ENCODE assay signal across 8 cellular contexts in the genomic region with DNA sequence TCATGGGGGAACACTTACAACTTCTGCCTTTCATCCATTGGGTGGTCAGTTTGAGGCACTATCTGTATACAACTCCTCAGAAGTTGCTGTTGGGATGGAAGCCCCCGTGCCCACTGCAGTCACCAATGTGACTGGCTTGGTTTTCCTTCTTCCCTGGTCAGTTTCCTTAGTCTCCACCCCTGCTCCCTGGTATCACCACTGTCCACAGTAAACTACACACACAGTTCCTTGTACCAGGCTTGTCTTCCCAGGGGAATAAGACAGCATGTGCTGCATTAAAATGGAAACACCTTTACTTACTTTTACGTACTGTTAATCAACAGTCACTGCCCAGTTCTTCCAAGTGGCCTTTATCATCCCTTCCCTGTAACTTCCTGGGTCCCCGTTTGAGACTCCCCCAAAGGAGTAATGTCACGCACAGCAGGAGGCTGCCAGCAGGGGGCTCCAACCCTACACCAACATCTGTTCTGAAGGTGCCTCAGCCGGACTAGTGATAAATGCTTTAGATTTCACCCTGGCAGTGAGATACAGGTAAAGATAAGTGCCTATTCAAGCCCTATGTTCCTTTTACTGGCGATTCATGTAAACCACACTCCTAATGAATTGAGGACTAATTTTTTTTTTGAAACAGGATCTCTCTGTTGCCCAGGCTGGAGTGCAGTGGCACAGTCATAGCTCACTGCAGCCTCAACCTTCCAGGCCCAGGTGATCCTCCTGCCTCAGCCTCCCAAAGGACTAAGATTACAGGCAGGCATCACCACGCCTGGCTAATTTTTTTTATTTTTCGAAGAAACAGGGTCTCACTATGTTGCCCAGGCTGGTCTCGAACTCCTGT. TPM values are rescaled to one million over a fixed set of nuclear protein-coding genes. Genes with fewer than 3 reads are reported as not detected.
A peak's percentile ranks its signal among the peaks of the same experiment; 100 is the strongest.
DNase-seq lines count a peak whose midpoint lies in the region; ATAC-seq and TF ChIP-seq lines count a peak whose summit lies in the region.

No MANE protein-coding gene starts in this region.

- H4K91ac ChIP-seq in mesenchymal stem cell (ENCODE audit: low read length), result no peak overlapping the region

- H2AFZ ChIP-seq in mesenchymal stem cell (ENCODE audit: low read depth, low read length), result no peak overlapping the region

- H2BK5ac ChIP-seq in mesenchymal stem cell (ENCODE audit: low read depth, low read length, poor library complexity, severe bottlenecking), result no peak overlapping the region

- H3K14ac ChIP-seq in mesenchymal stem cell (ENCODE audit: low read length in 2 of 2), result no peak overlapping the region

- no peak overlapping the region for H3K4me3 ChIP-seq in mesenchymal stem cell (ENCODE audit: insufficient read depth in 1 of 2, low read depth in 1 of 2, low read length in 2 of 2)

- no peaks in the 10 kb centered on the region for H3K9me3 ChIP-seq in mesenchymal stem cell (ENCODE audit: control insufficient read depth, low read length)

- H2BK120ac ChIP-seq in mesenchymal stem cell (ENCODE audit: low read depth, low read length), result no peak overlapping the region

- no peak for ATAC-seq in HG02678 (IDR thresholded peaks at IDR 0.05; ENCODE audit: unreplicated experiment)

- no peak overlapping the region for H3K4me2 ChIP-seq in mesenchymal stem cell (ENCODE audit: low read length, poor library complexity, severe bottlenecking)

- no peak overlapping the region for H3K4ac ChIP-seq in mesenchymal stem cell (ENCODE audit: low read depth in 1 of 2, low read length in 2 of 2)

- no peaks in the 10 kb centered on the region for H3K36me3 ChIP-seq in mesenchymal stem cell (ENCODE audit: control insufficient read depth in 1 of 2, insufficient read depth in 2 of 2, low read depth in 1 of 2, low read length in 2 of 2)

- no peak overlapping the region for H4K8ac ChIP-seq in mesenchymal stem cell (ENCODE audit: low read length)

- peak; percentile 91 for TF ChIP-seq CTCF in GM13977 (IDR thresholded peaks at IDR 0.05; ENCODE audit: extremely low read depth, insufficient read depth, missing control alignments)

- no peak overlapping the region for H3K18ac ChIP-seq in mesenchymal stem cell (ENCODE audit: low read depth in 1 of 2, low read length in 2 of 2)

- DNase-seq in ACHN (peak; percentile 71), GM13977 (ENCODE audit: low spot score) (peak; percentile 74), NCI-H1694 treated with DMSO at 0.1 percent for 48 hours (lab: John Stamatoyannopoulos, UW) (peak; percentile 41), ecto neural progenitor cell (ENCODE audit: low spot score) (peak; percentile 56), mesenchymal stem cell (peak; percentile 16)
- DNase-seq in activated CD4-positive, alpha-beta T cell treated with anti-CD3 and anti-CD28 coated beads, Interleukin-2, amount 50 U/mL, for 48 hours, result peak; percentile 81 to 83
- peak; percentile 60 to 61 for DNase-seq in stimulated activated CD8-positive, alpha-beta memory T cell treated with anti-CD3 and anti-CD28 coated beads, Interleukin-4, amount 100 ng/mL, for 1 hour (ENCODE audit: low read depth in 2 of 2, low spot score in 1 of 2)

- no peak overlapping the region for H2BK12ac ChIP-seq in mesenchymal stem cell (ENCODE audit: low read length in 2 of 2)

- in situ Hi-C loops in ACHN (cut with HindIII; ENCODE audit: low pct_ligation_motif_present, low pct_unique_long_range_greater_than_20kb, low sequenced_read_pairs), result no loop called here
- in situ Hi-C loops in GM13977 (cut with MboI; ENCODE audit: low pct_unique_long_range_greater_than_20kb, low sequenced_read_pairs, unreplicated experiment), result loop anchor here (10.0 kb wide), 1 partner anchor 59 kb away; no protein-coding TSS in a partner anchor

- WGBS in mesenchymal stem cell, result 78% methylated on average over 8 of the region's 9 CpGs

- no peak overlapping the region for H3K27ac ChIP-seq in mesenchymal stem cell (ENCODE audit: low read length, poor library complexity, severe bottlenecking)

- H3K23ac ChIP-seq in mesenchymal stem cell (ENCODE audit: low read length in 2 of 2), result no peak overlapping the region

- H3K79me1 ChIP-seq in mesenchymal stem cell (replicated peaks; ENCODE audit: low read length, poor library complexity, severe bottlenecking), result no peaks in the 10 kb centered on the region

- H3K27me3 ChIP-seq in mesenchymal stem cell (ENCODE audit: control insufficient read depth in 1 of 2, insufficient read depth in 1 of 2, low read length in 2 of 2), result peaks cover 11 to 15% of the 10 kb centered on the region in 2 experiments

- H3K9ac ChIP-seq in mesenchymal stem cell (ENCODE audit: low read length), result no peak overlapping the region

- H2BK15ac ChIP-seq in mesenchymal stem cell (ENCODE audit: low read depth, poor library complexity, severe bottlenecking), result no peak overlapping the region

- H2AK5ac ChIP-seq in mesenchymal stem cell (ENCODE audit: low read length, severe bottlenecking), result no peak overlapping the region

- no peaks in the 10 kb centered on the region for H3K4me1 ChIP-seq in mesenchymal stem cell (ENCODE audit: control insufficient read depth, insufficient read depth, low read depth, low read length)

RNA-seq across cellular contexts. Expression of gene PIK3AP1, which starts 45.3 kb away (rescaled TPM):
- not detected for polyA plus RNA-seq in mesenchymal stem cell (2013, experiment 1 of 2)
- 0.03 TPM for polyA plus RNA-seq in mesenchymal stem cell (2013, experiment 2 of 2)

Comparison
In these comparisons a context has a peak if more than half of its experiments do, and no peak if none do; other contexts are left out.
1. DNase-seq: peak in every context shown above with its lines; median percentile 82 in activated CD4-positive, alpha-beta T cell treated with anti-CD3 and anti-CD28 coated beads, Interleukin-2, amount 50 U/mL, for 48 hours; 74 in GM13977; 71 in ACHN; 60 in stimulated activated CD8-positive, alpha-beta memory T cell treated with anti-CD3 and anti-CD28 coated beads, Interleukin-4, amount 100 ng/mL, for 1 hour; 56 in ecto neural progenitor cell; 41 in NCI-H1694 treated with DMSO at 0.1 percent for 48 hours; 16 in mesenchymal stem cell.